1 cellular context compared by ENCODE assay signal in the genomic region with DNA sequence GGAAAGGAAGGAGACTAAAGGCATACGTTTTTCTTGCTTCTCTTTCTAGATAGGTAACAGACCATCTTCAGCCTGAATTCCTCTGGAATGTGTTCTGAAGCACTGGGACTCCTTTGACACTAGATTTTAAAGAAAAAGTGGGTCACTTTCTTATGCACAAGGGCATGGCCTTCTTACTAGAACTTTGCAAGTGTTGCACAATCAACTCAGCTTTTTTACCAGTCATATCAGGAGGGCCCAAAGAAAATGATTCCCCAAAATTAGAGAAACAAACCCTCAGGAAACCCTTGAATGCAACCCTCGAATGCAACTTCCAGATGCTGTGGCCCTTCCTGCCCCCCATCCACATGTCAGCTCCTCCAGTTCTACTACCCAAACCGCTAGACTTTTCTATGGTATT.
TF ChIP-seq lines count a peak whose summit lies in the region.

No MANE protein-coding gene starts in this region.

TF ChIP-seq in K562, 482 proteins besides CTCF, POLR2A, EP300 and RAD21 (continued from another document):
- TF ChIP-seq, protein P1, sequence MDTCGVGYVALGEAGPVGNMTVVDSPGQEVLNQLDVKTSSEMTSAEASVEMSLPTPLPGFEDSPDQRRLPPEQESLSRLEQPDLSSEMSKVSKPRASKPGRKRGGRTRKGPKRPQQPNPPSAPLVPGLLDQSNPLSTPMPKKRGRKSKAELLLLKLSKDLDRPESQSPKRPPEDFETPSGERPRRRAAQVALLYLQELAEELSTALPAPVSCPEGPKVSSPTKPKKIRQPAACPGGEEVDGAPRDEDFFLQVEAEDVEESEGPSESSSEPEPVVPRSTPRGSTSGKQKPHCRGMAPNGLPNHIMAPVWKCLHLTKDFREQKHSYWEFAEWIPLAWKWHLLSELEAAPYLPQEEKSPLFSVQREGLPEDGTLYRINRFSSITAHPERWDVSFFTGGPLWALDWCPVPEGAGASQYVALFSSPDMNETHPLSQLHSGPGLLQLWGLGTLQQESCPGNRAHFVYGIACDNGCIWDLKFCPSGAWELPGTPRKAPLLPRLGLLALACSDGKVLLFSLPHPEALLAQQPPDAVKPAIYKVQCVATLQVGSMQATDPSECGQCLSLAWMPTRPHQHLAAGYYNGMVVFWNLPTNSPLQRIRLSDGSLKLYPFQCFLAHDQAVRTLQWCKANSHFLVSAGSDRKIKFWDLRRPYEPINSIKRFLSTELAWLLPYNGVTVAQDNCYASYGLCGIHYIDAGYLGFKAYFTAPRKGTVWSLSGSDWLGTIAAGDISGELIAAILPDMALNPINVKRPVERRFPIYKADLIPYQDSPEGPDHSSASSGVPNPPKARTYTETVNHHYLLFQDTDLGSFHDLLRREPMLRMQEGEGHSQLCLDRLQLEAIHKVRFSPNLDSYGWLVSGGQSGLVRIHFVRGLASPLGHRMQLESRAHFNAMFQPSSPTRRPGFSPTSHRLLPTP (IDR thresholded peaks at IDR 0.05; ENCODE audit: borderline replicate concordance, extremely low read depth, insufficient read length) = no peak
- TF ChIP-seq, protein P2, sequence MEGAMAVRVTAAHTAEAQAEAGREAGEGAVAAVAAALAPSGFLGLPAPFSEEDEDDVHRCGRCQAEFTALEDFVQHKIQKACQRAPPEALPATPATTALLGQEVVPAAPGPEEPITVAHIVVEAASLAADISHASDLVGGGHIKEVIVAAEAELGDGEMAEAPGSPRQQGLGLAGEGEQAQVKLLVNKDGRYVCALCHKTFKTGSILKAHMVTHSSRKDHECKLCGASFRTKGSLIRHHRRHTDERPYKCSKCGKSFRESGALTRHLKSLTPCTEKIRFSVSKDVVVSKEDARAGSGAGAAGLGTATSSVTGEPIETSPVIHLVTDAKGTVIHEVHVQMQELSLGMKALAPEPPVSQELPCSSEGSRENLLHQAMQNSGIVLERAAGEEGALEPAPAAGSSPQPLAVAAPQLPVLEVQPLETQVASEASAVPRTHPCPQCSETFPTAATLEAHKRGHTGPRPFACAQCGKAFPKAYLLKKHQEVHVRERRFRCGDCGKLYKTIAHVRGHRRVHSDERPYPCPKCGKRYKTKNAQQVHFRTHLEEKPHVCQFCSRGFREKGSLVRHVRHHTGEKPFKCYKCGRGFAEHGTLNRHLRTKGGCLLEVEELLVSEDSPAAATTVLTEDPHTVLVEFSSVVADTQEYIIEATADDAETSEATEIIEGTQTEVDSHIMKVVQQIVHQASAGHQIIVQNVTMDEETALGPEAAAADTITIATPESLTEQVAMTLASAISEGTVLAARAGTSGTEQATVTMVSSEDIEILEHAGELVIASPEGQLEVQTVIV (CRISPR knock-in tag; IDR thresholded peaks at IDR 0.05; ENCODE audit: borderline replicate concordance) = no peak
- peak; percentile 86 for TF ChIP-seq CEBPB (tag; IDR thresholded peaks at IDR 0.05)
